In genomic region chr2:5052905-5053304, GRCh38 we compare ENCODE assay signal across 6 cellular contexts.
"Had no signal": no experiment of that assay in that cellular context is flagged by ENCODE, and none has a peak within 500 bp of the region (broad histone marks: within the 10 kb centered on the region; RNA-seq: fewer than 3 reads in every experiment).

No MANE protein-coding gene starts in this region.

- DNase-seq: KBM-7, KG1 had no signal

- FAIRE-seq: HTR-8/SVneo, K562 had no signal

- H3K9ac ChIP-seq: KMS-11 had no signal

- H3K27ac ChIP-seq: HL-60, KMS-11 had no signal

- H3K4me3 ChIP-seq: K562 had no signal

- ATAC-seq: K562 had no signal

- H3K4me2 ChIP-seq: KMS-11 had no signal
